In the genomic region with DNA sequence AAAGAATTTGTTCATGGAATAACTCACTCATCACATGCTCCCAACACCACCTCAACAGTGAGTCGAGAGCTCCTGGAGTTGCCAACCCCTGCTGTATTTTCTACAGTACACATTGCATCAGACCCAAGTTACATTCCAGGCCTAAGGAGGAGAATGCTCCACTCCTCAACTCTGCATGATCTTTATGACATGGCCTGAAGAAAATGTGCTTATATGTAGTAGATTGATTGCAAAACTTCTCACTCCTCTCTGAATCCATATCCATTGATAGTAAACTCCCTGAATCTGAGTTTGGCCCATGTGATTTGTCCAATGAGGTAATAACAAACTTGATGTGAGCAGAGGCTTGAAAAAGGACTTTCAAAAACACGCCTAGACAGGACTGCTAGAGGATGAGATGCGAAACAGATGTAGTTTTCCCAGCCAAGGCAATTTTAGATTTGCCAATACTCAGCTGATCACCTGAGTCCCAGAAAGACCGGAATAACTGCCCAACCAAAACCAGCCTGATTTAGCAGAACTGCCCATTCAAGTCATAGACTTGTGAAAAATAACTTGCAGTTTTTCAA, we compare ENCODE assay signal across 28 cellular contexts. TPM values are rescaled to one million over a fixed set of nuclear protein-coding genes. Genes with fewer than 3 reads are reported as not detected.
A peak's percentile ranks its signal among the peaks of the same experiment; 100 is the strongest.
DNase-seq lines count a peak whose midpoint lies in the region; ATAC-seq and TF ChIP-seq lines count a peak whose summit lies in the region.
"Had no signal": no experiment of that assay in that cellular context is flagged by ENCODE, and none has a peak within 500 bp of the region (broad histone marks: within the 10 kb centered on the region; RNA-seq: fewer than 3 reads in every experiment).

No MANE protein-coding gene starts in this region.

- H3K4me3 Mint-ChIP-seq in CD4-positive, alpha-beta memory T cell, result no peak overlapping the region
- H3K4me3 Mint-ChIP-seq: activated CD4-positive, alpha-beta memory T cell treated with anti-CD3 and anti-CD28 coated beads, Interleukin-2, amount 10 ng/mL, durations not matched to agents 7 days and 5 days; activated naive CD8-positive, alpha-beta T cell treated with anti-CD3 and anti-CD28 coated beads, Interleukin-2, amount 10 ng/mL, durations not matched to agents 7 days and 5 days; CD14-positive monocyte; HFFc6; memory B cell had no signal

- no peak overlapping the region for H2BK5ac ChIP-seq in mesendoderm (ENCODE audit: low read length)

- no peak overlapping the region for H2AK5ac ChIP-seq in mesendoderm (ENCODE audit: low read length)

- H3K56ac ChIP-seq in mesendoderm (ENCODE audit: low read length), result no peak overlapping the region

- no peak overlapping the region for H3K27ac Mint-ChIP-seq in CD4-positive, alpha-beta memory T cell
- H3K27ac Mint-ChIP-seq: activated CD4-positive, alpha-beta memory T cell treated with anti-CD3 and anti-CD28 coated beads, Interleukin-2, amount 10 ng/mL, durations not matched to agents 7 days and 5 days; activated naive CD8-positive, alpha-beta T cell treated with anti-CD3 and anti-CD28 coated beads, Interleukin-2, amount 10 ng/mL, durations not matched to agents 7 days and 5 days; CD14-positive monocyte; HFFc6; memory B cell had no signal

- CTCF ChIA-PET in CD4-positive, alpha-beta memory T cell (lab: Charles Lee; ENCODE audit: partially characterized antibody), result no interaction called here

- no peak overlapping the region for H2BK15ac ChIP-seq in mesendoderm (replicated peaks; ENCODE audit: low read depth)

- H3K36me3 ChIP-seq in mesendoderm (ENCODE audit: control insufficient read depth, insufficient read depth, low read length), result no peaks in the 10 kb centered on the region
- H3K36me3 ChIP-seq in spleen, result no peaks in the 10 kb centered on the region
- no peaks in the 10 kb centered on the region for H3K36me3 ChIP-seq in CD4-positive, alpha-beta memory T cell (ENCODE audit: insufficient read depth, low read length)
- H3K36me3 ChIP-seq: esophagus muscularis mucosa, heart left ventricle, neutrophil, suprapubic skin, vagina had no signal

- H3K4me3 ChIP-seq in mesendoderm (ENCODE audit: low read length), result no peak overlapping the region
- no peak overlapping the region for H3K4me3 ChIP-seq in spleen
- no peak overlapping the region for H3K4me3 ChIP-seq in CD4-positive, alpha-beta memory T cell (ENCODE audit: low read length in 2 of 2)
- H3K4me3 ChIP-seq: body of pancreas, esophagus muscularis mucosa, heart left ventricle, smooth muscle cell, suprapubic skin, vagina had no signal

- TF ChIP-seq CTCF in spleen (IDR thresholded peaks at IDR 0.05 in 8 of 11, conservative IDR thresholded peaks at IDR 0.05 in 3 of 11), result no peak
- TF ChIP-seq CTCF in GM13976 (IDR thresholded peaks at IDR 0.05; ENCODE audit: borderline replicate concordance, control extremely low read depth, extremely low read depth, insufficient read depth, missing control alignments), result no peak

- no peak for ATAC-seq in GM21515 (IDR thresholded peaks at IDR 0.05; ENCODE audit: unreplicated experiment)
- ATAC-seq: body of pancreas, heart left ventricle, left cardiac atrium, Panc1 had no signal

- no peak for TF ChIP-seq POLR2A in spleen (IDR thresholded peaks at IDR 0.05)

- no peak overlapping the region for H3K23ac ChIP-seq in mesendoderm (ENCODE audit: low read length)

- in situ Hi-C loops in GM13976 (cut with MboI; ENCODE audit: low sequenced_read_pairs, unreplicated experiment), result no loop called here

- H3K27ac ChIP-seq in mesendoderm (ENCODE audit: low read depth, low read length) (no peak overlapping the region), spleen (no peak overlapping the region)
- H3K27ac ChIP-seq in CD4-positive, alpha-beta memory T cell (ENCODE audit: low read depth, low read length), result no peak overlapping the region
- H3K27ac ChIP-seq: body of pancreas, esophagus muscularis mucosa, heart left ventricle, KMS-11, neutrophil, suprapubic skin, vagina had no signal

- POLR2A ChIA-PET in CD4-positive, alpha-beta memory T cell (lab: Charles Lee; ENCODE audit: partially characterized antibody), result no interaction called here

- H2BK120ac ChIP-seq in mesendoderm (ENCODE audit: low read depth, low read length), result no peak overlapping the region

- H3K18ac ChIP-seq in mesendoderm (ENCODE audit: low read length), result no peak overlapping the region

- H3K9me3 Mint-ChIP-seq in CD4-positive, alpha-beta memory T cell, result peaks cover 0 to 18% (median 12%) of the 10 kb centered on the region in 8 donors
- H3K9me3 Mint-ChIP-seq: HFFc6 had no signal

- DNase-seq in EL, result peak; percentile 35
- DNase-seq in amniotic epithelial cell (ENCODE audit: low read depth), result peak; percentile 80
- DNase-seq in fibroblast of gingiva (ENCODE audit: low read depth), result peak; percentile 62
- peak; percentile 18 for DNase-seq in mesendoderm
- DNase-seq in spleen, result no peak
- no peak for DNase-seq in GM13976 (ENCODE audit: low spot score)
- DNase-seq in CD4-positive, alpha-beta memory T cell, result no peak
- DNase-seq: activated CD4-positive, alpha-beta memory T cell treated with anti-CD3 and anti-CD28 coated beads, Interleukin-2, amount 10 ng/mL, durations not matched to agents 7 days and 5 days; activated CD4-positive, CD25-positive, alpha-beta regulatory T cell treated with anti-CD3 and anti-CD28 coated beads, Interleukin-2, amount 50 U/mL, for 72 hours; activated naive CD8-positive, alpha-beta T cell treated with anti-CD3 and anti-CD28 coated beads, Interleukin-2, amount 10 ng/mL, durations not matched to agents 7 days and 5 days; body of pancreas; effector memory CD4-positive, alpha-beta T cell; heart left ventricle; HFFc6; left cardiac atrium; NCI-H146; NCI-H524; T-helper 1 cell had no signal

- no peaks in the 10 kb centered on the region for H3K4me1 Mint-ChIP-seq in CD4-positive, alpha-beta memory T cell
- H3K4me1 Mint-ChIP-seq: activated CD4-positive, alpha-beta memory T cell treated with anti-CD3 and anti-CD28 coated beads, Interleukin-2, amount 10 ng/mL, durations not matched to agents 7 days and 5 days; activated naive CD8-positive, alpha-beta T cell treated with anti-CD3 and anti-CD28 coated beads, Interleukin-2, amount 10 ng/mL, durations not matched to agents 7 days and 5 days; CD14-positive monocyte; memory B cell had no signal

- H3K4ac ChIP-seq in mesendoderm (ENCODE audit: low read depth, low read length), result no peak overlapping the region

- H3K27me3 Mint-ChIP-seq in CD4-positive, alpha-beta memory T cell, result peaks cover 0 to 3% of the 10 kb centered on the region in 2 donors
- H3K27me3 Mint-ChIP-seq: activated CD4-positive, alpha-beta memory T cell treated with anti-CD3 and anti-CD28 coated beads, Interleukin-2, amount 10 ng/mL, durations not matched to agents 7 days and 5 days; activated naive CD8-positive, alpha-beta T cell treated with anti-CD3 and anti-CD28 coated beads, Interleukin-2, amount 10 ng/mL, durations not matched to agents 7 days and 5 days had no signal

- H3K79me2 ChIP-seq in mesendoderm (ENCODE audit: control insufficient read depth, insufficient read depth, low read length), result no peaks in the 10 kb centered on the region

- no peaks in the 10 kb centered on the region for H3K79me1 ChIP-seq in mesendoderm (ENCODE audit: low read length)

- H3K36me3 Mint-ChIP-seq in CD4-positive, alpha-beta memory T cell, result no peaks in the 10 kb centered on the region
- H3K36me3 Mint-ChIP-seq: activated naive CD8-positive, alpha-beta T cell treated with anti-CD3 and anti-CD28 coated beads, Interleukin-2, amount 10 ng/mL, durations not matched to agents 7 days and 5 days; CD14-positive monocyte; memory B cell had no signal

- H4K8ac ChIP-seq in mesendoderm (ENCODE audit: low read depth, low read length), result no peak overlapping the region

- intact Hi-C loops in spleen (cut with DNase I; ENCODE audit: low total_unique reads), result no loop called here
- intact Hi-C loops in CD4-positive, alpha-beta memory T cell (cut with micrococcal nuclease), result no loop called here

- no peak overlapping the region for H3K9ac ChIP-seq in mesendoderm (ENCODE audit: low read length)
- H3K9ac ChIP-seq: KMS-11 had no signal

- peaks cover 0 to 4% (median 0%) of the 10 kb centered on the region in 8 donors for H3K9me3 ChIP-seq in spleen
- no peaks in the 10 kb centered on the region for H3K9me3 ChIP-seq in CD4-positive, alpha-beta memory T cell (ENCODE audit: control insufficient read depth in 1 of 2, low read length in 2 of 2)
- H3K9me3 ChIP-seq: body of pancreas, esophagus muscularis mucosa, heart left ventricle, neutrophil, suprapubic skin, vagina had no signal

- whole genome bisulfite sequencing in mesendoderm (ENCODE audit: extremely low coverage, insufficient coverage, low lambda C conversion rate), result no CpG with 5 or more reads among the region's 4 CpGs
- 81 to 91% (median 84%) methylated on average over 4 of the region's 4 CpGs for WGBS in spleen, 5 donors

- H3K4me2 ChIP-seq in mesendoderm (ENCODE audit: low read length), result no peak overlapping the region
- H3K4me2 ChIP-seq: KMS-11, smooth muscle cell had no signal

- H3K27me3 ChIP-seq in mesendoderm (ENCODE audit: insufficient read depth, low read length, poor library complexity) (no peaks in the 10 kb centered on the region), spleen (replicated peaks in 1 of 7) (no peaks in the 10 kb centered on the region)
- no peaks in the 10 kb centered on the region for H3K27me3 ChIP-seq in CD4-positive, alpha-beta memory T cell (ENCODE audit: insufficient read depth, low read length)
- H3K27me3 ChIP-seq: body of pancreas, esophagus muscularis mucosa, heart left ventricle, neutrophil, suprapubic skin, vagina had no signal

- H4K5ac ChIP-seq in mesendoderm (ENCODE audit: low read length), result no peak overlapping the region

- no peaks in the 10 kb centered on the region for H3K4me1 ChIP-seq in mesendoderm (ENCODE audit: control insufficient read depth, low read depth, low read length)
- H3K4me1 ChIP-seq in spleen, result no peaks in the 10 kb centered on the region
- H3K4me1 ChIP-seq in CD4-positive, alpha-beta memory T cell (ENCODE audit: insufficient read depth, low read length), result no peaks in the 10 kb centered on the region
- H3K4me1 ChIP-seq: body of pancreas, esophagus muscularis mucosa, heart left ventricle, suprapubic skin, vagina had no signal

RNA-seq across cellular contexts. Expression of a gene that starts 29.0 kb away (rescaled TPM):
- polyA plus RNA-seq in mesendoderm (2013, experiment 1 of 2), result 0.28 TPM
- polyA plus RNA-seq in mesendoderm (2013, experiment 2 of 2), result 0.28 TPM
- 1 to 10 TPM in 2 of 7 donors, under 1 TPM in 5; 0.23 to 1.4 (median 0.72) TPM for total RNA-seq in spleen
- under 1 TPM; 0.13 to 0.18 (median 0.16) TPM for polyA plus RNA-seq in spleen
- total RNA-seq in CD4-positive, alpha-beta memory T cell, result not detected
- not detected for polyA plus RNA-seq in CD4-positive, alpha-beta memory T cell
- total RNA-seq: activated CD4-positive, alpha-beta memory T cell treated with anti-CD3 and anti-CD28 coated beads, Interleukin-2, amount 10 ng/mL, durations not matched to agents 7 days and 5 days; activated naive CD8-positive, alpha-beta T cell treated with anti-CD3 and anti-CD28 coated beads, Interleukin-2, amount 10 ng/mL, durations not matched to agents 7 days and 5 days had no signal
- polyA plus RNA-seq: CD14-positive monocyte had no signal

Comparison
In these comparisons a context has a peak if more than half of its experiments do, and no peak if none do; other contexts are left out.
1. DNase-seq: peak in EL (single experiment), amniotic epithelial cell (single experiment), fibroblast of gingiva (single experiment) and mesendoderm (single experiment); none in spleen (single experiment), GM13976 (single experiment) and CD4-positive, alpha-beta memory T cell (0 of 5).